In the genomic region with DNA sequence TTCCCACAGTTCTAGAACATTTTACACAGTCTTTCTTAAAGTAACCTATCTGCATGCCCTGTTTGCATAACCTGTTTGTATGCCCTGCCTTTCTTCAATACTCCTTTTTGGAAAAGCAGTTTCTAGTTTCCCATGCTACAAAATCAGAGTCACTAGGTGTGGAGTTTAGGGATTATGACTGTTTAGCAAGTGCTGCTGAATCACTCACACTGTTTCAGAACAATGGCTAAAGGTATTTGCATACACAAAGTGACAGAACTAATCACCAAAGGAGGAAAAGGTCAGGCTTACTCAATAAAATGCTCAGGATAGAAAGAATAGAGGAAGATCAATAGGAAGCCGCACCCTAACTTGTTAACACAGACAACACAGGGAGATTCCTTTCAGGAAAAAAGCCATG, we compare ENCODE assay signal across 27 cellular contexts. TPM values are rescaled to one million over a fixed set of nuclear protein-coding genes. Genes with fewer than 3 reads are reported as not detected.
"Had no signal": no experiment of that assay in that cellular context is flagged by ENCODE, and none has a peak within 500 bp of the region (broad histone marks: within the 10 kb centered on the region; RNA-seq: fewer than 3 reads in every experiment).

No MANE protein-coding gene starts in this region.

- H3K9me3 ChIP-seq: sigmoid colon, testis, uterus had no signal

- FAIRE-seq: colon had no signal

- DNase-seq: activated CD4-positive, alpha-beta T cell treated with anti-CD3 and anti-CD28 coated beads, Interleukin-2, amount 50 U/mL, for 1 hour; activated CD4-positive, CD25-positive, alpha-beta regulatory T cell treated with anti-CD3 and anti-CD28 coated beads, Interleukin-2, amount 50 U/mL, for 72 hours; activated CD8-positive, alpha-beta T cell treated with anti-CD3 and anti-CD28 coated beads, Interleukin-2, amount 10 ng/mL, durations not matched to agents 7 days and 5 days; activated T-cell treated with anti-CD3 and anti-CD28 coated beads, Interleukin-2, amount 50 U/mL, for 1 hour; aorta; brain microvascular endothelial cell; central memory CD4-positive, alpha-beta T cell; erythroblast; foreskin melanocyte; glutamatergic neuron; immature natural killer cell; kidney glomerular epithelial cell; left ventricle myocardium superior; occipital lobe; sigmoid colon; stimulated activated CD4-positive, alpha-beta T cell treated with anti-CD3 and anti-CD28 coated beads, Interleukin-2, amount 100 ng/mL, for 48 hours; stimulated activated CD8-positive, alpha-beta memory T cell treated with anti-CD3 and anti-CD28 coated beads, Interleukin-4, amount 100 ng/mL, for 48 hours; stimulated activated naive B cell treated with anti-CD40 and anti-IgM and Interleukin-4, amounts not matched to agents 10 μg/mL and 1 μg/mL and 100 μg/mL, for 72 hours; T-cell; testis; trophoblast cell; uterus had no signal

- ATAC-seq: activated CD8-positive, alpha-beta T cell treated with anti-CD3 and anti-CD28 coated beads, Interleukin-2, amount 10 ng/mL, durations not matched to agents 7 days and 5 days; activated naive CD4-positive, alpha-beta T cell treated with anti-CD3 and anti-CD28 coated beads, Interleukin-2, amount 50 U/mL, for 72 hours; left ventricle myocardium superior; stimulated activated naive B cell treated with anti-CD40 and anti-IgM and Interleukin-4, amounts not matched to agents 10 μg/mL and 1 μg/mL and 100 μg/mL, for 72 hours; T-cell had no signal

- H3K4me1 ChIP-seq: testis, uterus had no signal

- H3K27ac ChIP-seq: brain microvascular endothelial cell, hepatocyte, sigmoid colon, testis, uterus, VCaP had no signal

- H3K4me3 ChIP-seq: hepatocyte, sigmoid colon, testis, uterus had no signal

- H3K4me2 ChIP-seq: hepatocyte had no signal

- H3K27me3 ChIP-seq: brain microvascular endothelial cell, hepatocyte, sigmoid colon, testis, uterus had no signal

- H3K36me3 ChIP-seq: brain microvascular endothelial cell, uterus had no signal

RNA-seq across cellular contexts. Expression of a gene that starts 19.4 kb away (rescaled TPM):
- polyA plus RNA-seq: neural cell had no signal
